Comparison of ENCODE assay signal across 20 cellular contexts in genomic region chr1:247378334-247379073, GRCh38. TPM values are rescaled to one million over a fixed set of nuclear protein-coding genes. Genes with fewer than 3 reads are reported as not detected.
A peak's percentile ranks its signal among the peaks of the same experiment; 100 is the strongest.
DNase-seq lines count a peak whose midpoint lies in the region; TF ChIP-seq lines count a peak whose summit lies in the region.
"Had no signal": no experiment of that assay in that cellular context is flagged by ENCODE, and none has a peak within 500 bp of the region (broad histone marks: within the 10 kb centered on the region; RNA-seq: fewer than 3 reads in every experiment).

No MANE protein-coding gene starts in this region.

- H2AK5ac ChIP-seq in H9 (ENCODE audit: insufficient read length, low read length) = no peak overlapping the region

- H2BK15ac ChIP-seq in H9 (ENCODE audit: low read depth, low read length) = no peak overlapping the region

- DNase-seq in DMS 273 (lab: John Stamatoyannopoulos, UW; ENCODE audit: unreplicated experiment) (peak; percentile 80), H9 (no peak), mesothelial cell of epicardium (ENCODE audit: low spot score in 2 of 2, unreplicated experiment in 2 of 2) (no peak), DMS79 treated with DMSO at 0.1 percent for 48 hours (lab: John Stamatoyannopoulos, UW) (no peak), glutamatergic neuron (no peak), NCI-H1930 (lab: John Stamatoyannopoulos, UW) (no peak)
- DNase-seq: Calu3; CD8-positive, alpha-beta memory T cell; DMS53; HCEC 1CT; NCI-H1092 treated with DMSO at 0.1 percent for 48 hours; NCI-H1436 treated with DMSO at 0.1 percent for 48 hours; NCI-H2029 treated with DMSO at 0.1 percent for 48 hours; NCI-H446 treated with DMSO at 0.1 percent for 48 hours; NCI-H69; SIG-M5; SK-N-SH had no signal

- peaks cover 13% of the 10 kb centered on the region for H3K23me2 ChIP-seq in H9 (ENCODE audit: insufficient read length, low read depth, low read length, poor library complexity, severe bottlenecking)

- no peaks in the 10 kb centered on the region for H3K27me3 ChIP-seq in H9 (ENCODE audit: insufficient read depth, low read length)

- H2BK20ac ChIP-seq in H9 (ENCODE audit: low read depth, low read length, poor library complexity, severe bottlenecking) = no peak overlapping the region

- H3K56ac ChIP-seq in H9 (ENCODE audit: insufficient read length, low read depth, low read length) = no peak overlapping the region

- H3K9me3 Mint-ChIP-seq in H9 (peaks cover 13 to 16% of the 10 kb centered on the region in 2 experiments), brain (peaks cover 0 to 10% (median 3%) of the 10 kb centered on the region in 5 experiments), mesothelial cell of epicardium (peaks cover 7% of the 10 kb centered on the region), glutamatergic neuron (ENCODE audit: unreplicated experiment) (peaks cover 2% of the 10 kb centered on the region)
- H3K9me3 Mint-ChIP-seq: CD8-positive, alpha-beta memory T cell had no signal

- H3T11ph ChIP-seq in H9 (ENCODE audit: low read length) = no peak overlapping the region

- no peak overlapping the region for H3K4ac ChIP-seq in H9 (ENCODE audit: low read depth, low read length)

- TF ChIP-seq CTCF in H9 (conservative IDR thresholded peaks at IDR 0.05) (no peak), brain (conservative IDR thresholded peaks at IDR 0.05) (no peak), mesothelial cell of epicardium (IDR thresholded peaks at IDR 0.05; ENCODE audit: unreplicated experiment) (no peak), glutamatergic neuron (IDR thresholded peaks at IDR 0.05; ENCODE audit: partially characterized antibody, unreplicated experiment) (no peak)

- no peak overlapping the region; a peak in 1 of 5 replicates for H3K4me3 Mint-ChIP-seq in H9
- H3K4me3 Mint-ChIP-seq in brain = no peak overlapping the region
- no peak overlapping the region for H3K4me3 Mint-ChIP-seq in mesothelial cell of epicardium
- H3K4me3 Mint-ChIP-seq in glutamatergic neuron (ENCODE audit: unreplicated experiment) = no peak overlapping the region
- H3K4me3 Mint-ChIP-seq: CD8-positive, alpha-beta memory T cell had no signal

- WGBS in H9 (ENCODE audit: extremely low coverage, insufficient read length, low lambda C conversion rate) = no CpG with 5 or more reads among the region's 20 CpGs

- no peak overlapping the region for H2AFZ ChIP-seq in H9 (ENCODE audit: low read length)

- no peaks in the 10 kb centered on the region for H3K79me1 ChIP-seq in H9 (ENCODE audit: insufficient read depth, low read depth, low read length, poor library complexity, severe bottlenecking)

- no peak overlapping the region for H2BK120ac ChIP-seq in H9 (ENCODE audit: low read depth, low read length, poor library complexity, severe bottlenecking)

- H3K27ac ChIP-seq in H9 (ENCODE audit: insufficient read length, low read depth, low read length) = no peak overlapping the region
- H3K27ac ChIP-seq: C4-2B, KMS-11 had no signal

- peaks cover 4% of the 10 kb centered on the region; the same call in 1 of the 2 replicates for H3K4me1 ChIP-seq in H9 (ENCODE audit: insufficient read depth, low read length)

- H2BK5ac ChIP-seq in H9 (ENCODE audit: insufficient read length, low read length) = peak overlapping the region; percentile 76

- H3K27me3 Mint-ChIP-seq in H9 (ENCODE audit: low read depth) (no peaks in the 10 kb centered on the region), brain (peaks cover 16% of the 10 kb centered on the region), mesothelial cell of epicardium (ENCODE audit: low read depth) (no peaks in the 10 kb centered on the region), glutamatergic neuron (ENCODE audit: unreplicated experiment) (peaks cover 6% of the 10 kb centered on the region)

- no peak overlapping the region for H3K14ac ChIP-seq in H9 (ENCODE audit: insufficient read depth, low read length)

- no peak overlapping the region for H3K23ac ChIP-seq in H9 (ENCODE audit: insufficient read length, low read depth, low read length)

- no peak overlapping the region for H4K91ac ChIP-seq in H9 (ENCODE audit: insufficient read length, low read depth, low read length)

- no peaks in the 10 kb centered on the region for H4K20me1 ChIP-seq in H9 (ENCODE audit: control insufficient read depth, insufficient read depth, insufficient read length)

- H3K9ac ChIP-seq in H9 (ENCODE audit: extremely low read depth, insufficient read length, low read length) = no peak overlapping the region
- H3K9ac ChIP-seq: KMS-11, SK-N-SH had no signal

- no peak overlapping the region for H4K5ac ChIP-seq in H9 (ENCODE audit: insufficient read length, low read depth, low read length)

- H3K9me3 ChIP-seq in H9 (ENCODE audit: control insufficient read depth, low read depth, low read length) = no peaks in the 10 kb centered on the region
- H3K9me3 ChIP-seq: SK-N-SH had no signal

- H3K4me2 ChIP-seq in H9 (ENCODE audit: insufficient read depth, insufficient read length, low read length) = no peak overlapping the region
- H3K4me2 ChIP-seq: KMS-11, SK-N-SH had no signal

- peak overlapping the region; percentile 47 for H3K18ac ChIP-seq in H9 (ENCODE audit: insufficient read length, low read depth, low read length)

- H4K8ac ChIP-seq in H9 (replicated peaks; ENCODE audit: insufficient read length, low read depth, low read length) = no peak overlapping the region

- H3K79me2 ChIP-seq in H9 (ENCODE audit: insufficient read depth, low read length) = no peaks in the 10 kb centered on the region

- peak overlapping the region; percentile 59 for H2BK12ac ChIP-seq in H9 (ENCODE audit: insufficient read length, low read depth, low read length)

- peaks cover 7 to 19% (median 16%) of the 10 kb centered on the region in 3 experiments for H3K36me3 Mint-ChIP-seq in H9 (ENCODE audit: insufficient read depth in 1 of 3, low read depth in 3 of 3)
- H3K36me3 Mint-ChIP-seq in brain = peaks cover 5% of the 10 kb centered on the region
- peaks cover 3% of the 10 kb centered on the region for H3K36me3 Mint-ChIP-seq in mesothelial cell of epicardium
- H3K36me3 Mint-ChIP-seq in glutamatergic neuron (ENCODE audit: unreplicated experiment) = peaks cover 12% of the 10 kb centered on the region

- H3K4me1 Mint-ChIP-seq in H9 (peaks cover 51 to 54% of the 10 kb centered on the region in 2 experiments), brain (peaks cover 37% of the 10 kb centered on the region), mesothelial cell of epicardium (peaks cover 34% of the 10 kb centered on the region), glutamatergic neuron (ENCODE audit: low read depth, unreplicated experiment) (peaks cover 7% of the 10 kb centered on the region)

- H3K27ac Mint-ChIP-seq in H9 (peak overlapping the region in 2 of 3 experiments; percentile 42 to 99; a peak in 4 of 7 replicates), brain (peak overlapping the region in 3 of 5 experiments; percentile 6 to 33 (median 8)), mesothelial cell of epicardium (peak overlapping the region; percentile 13), glutamatergic neuron (ENCODE audit: unreplicated experiment) (no peak overlapping the region)
- H3K27ac Mint-ChIP-seq: CD8-positive, alpha-beta memory T cell had no signal

RNA-seq across cellular contexts. Expression of gene NLRP3, which starts 37.5 kb away (rescaled TPM):
- total RNA-seq in H9 (2021) = not detected in 2 replicates
- 0.29 TPM for polyA plus RNA-seq in brain (ENCODE audit: insufficient read depth, low read depth, low replicate concordance)
- total RNA-seq in mesothelial cell of epicardium = 0.13 to 0.34 TPM (median 0.22 TPM) in 3 replicates
- total RNA-seq in glutamatergic neuron (ENCODE audit: unreplicated experiment) = not detected

RNA-seq across cellular contexts. Expression of gene ZNF496, which starts 46.8 kb away (rescaled TPM):
- total RNA-seq in H9 (2021) = 66.5 and 72.9 TPM in 2 replicates
- 32.4 TPM for polyA plus RNA-seq in brain (ENCODE audit: insufficient read depth, low read depth, low replicate concordance)
- 61.5 to 70.6 TPM (median 69.0 TPM) in 3 replicates for total RNA-seq in mesothelial cell of epicardium
- 60.5 TPM for total RNA-seq in glutamatergic neuron (ENCODE audit: unreplicated experiment)
